In the genomic region with DNA sequence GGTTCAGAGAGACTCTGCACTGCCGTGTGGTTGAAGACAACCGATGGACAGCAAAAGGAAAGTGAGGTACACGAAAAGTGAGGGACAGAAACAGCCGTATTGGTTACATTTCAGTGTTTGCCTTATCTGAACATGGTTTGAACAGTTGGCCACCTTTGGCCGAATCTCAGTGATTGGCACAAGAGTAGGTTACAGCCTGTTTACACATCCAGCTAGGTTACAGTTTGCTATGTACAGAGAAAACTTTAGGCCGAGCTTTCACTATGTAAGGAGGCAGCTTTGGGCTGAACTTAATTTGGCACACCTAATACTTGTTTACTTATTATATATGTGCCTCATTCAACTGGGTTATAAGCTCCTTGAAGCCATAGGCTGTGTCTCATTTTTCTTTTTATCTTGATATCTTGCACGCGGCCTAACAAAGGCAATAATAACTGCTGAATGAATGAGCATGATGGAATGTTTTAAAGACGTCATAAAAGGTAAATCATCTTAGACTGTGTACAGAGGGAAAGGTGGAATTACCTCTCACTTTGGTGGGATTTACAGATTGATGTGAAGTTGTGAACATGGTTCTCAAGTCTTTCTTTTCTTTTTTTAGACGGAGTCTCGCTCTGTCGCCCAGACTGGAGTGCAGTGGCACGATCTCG, we compare ENCODE assay signal across 20 cellular contexts. TPM values are rescaled to one million over a fixed set of nuclear protein-coding genes. Genes with fewer than 3 reads are reported as not detected.
DNase-seq lines count a peak whose midpoint lies in the region; ATAC-seq and TF ChIP-seq lines count a peak whose summit lies in the region.
"Had no signal": no experiment of that assay in that cellular context is flagged by ENCODE, and none has a peak within 500 bp of the region (broad histone marks: within the 10 kb centered on the region; RNA-seq: fewer than 3 reads in every experiment).

No MANE protein-coding gene starts in this region.

- H3K4me3 Mint-ChIP-seq in HFFc6 (no peak overlapping the region; the same call in 1 of the 2 replicates), mesothelial cell of epicardium (no peak overlapping the region)
- H3K4me3 Mint-ChIP-seq: CD4-positive, alpha-beta T cell had no signal

- no peak for TF ChIP-seq POLR2A in right lobe of liver (IDR thresholded peaks at IDR 0.05)

- no peak for TF ChIP-seq CTCF in 22Rv1 (IDR thresholded peaks at IDR 0.05)
- TF ChIP-seq CTCF in HFFc6 (IDR thresholded peaks at IDR 0.05): no peak
- no peak for TF ChIP-seq CTCF in VCaP (conservative IDR thresholded peaks at IDR 0.05)
- no peak for TF ChIP-seq CTCF in right lobe of liver (IDR thresholded peaks at IDR 0.05)
- no peak for TF ChIP-seq CTCF in mesothelial cell of epicardium (IDR thresholded peaks at IDR 0.05; ENCODE audit: unreplicated experiment)

- peaks cover 71% of the 10 kb centered on the region for H3K4me1 Mint-ChIP-seq in HFFc6 (ENCODE audit: low read depth)
- peaks cover 12% of the 10 kb centered on the region for H3K4me1 Mint-ChIP-seq in mesothelial cell of epicardium

- H3K9me3 ChIP-seq in right lobe of liver: no peaks in the 10 kb centered on the region
- H3K9me3 ChIP-seq: SK-N-SH had no signal

- no peak overlapping the region for H3K4me3 ChIP-seq in right lobe of liver
- H3K4me3 ChIP-seq: PC-9 had no signal

- H3K27ac ChIP-seq in 22Rv1 (peak overlapping the region; percentile 46), VCaP (peak overlapping the region; percentile 58), right lobe of liver (peak overlapping the region; percentile 13 to 72 (median 68))
- H3K27ac ChIP-seq: HL-60, PC-9 had no signal

- no peaks in the 10 kb centered on the region for H3K9me3 Mint-ChIP-seq in HFFc6
- H3K9me3 Mint-ChIP-seq in mesothelial cell of epicardium: no peaks in the 10 kb centered on the region
- H3K9me3 Mint-ChIP-seq: CD4-positive, alpha-beta T cell had no signal

- H3K27ac Mint-ChIP-seq in HFFc6 (peak overlapping the region; percentile 98), mesothelial cell of epicardium (no peak overlapping the region)
- H3K27ac Mint-ChIP-seq: CD4-positive, alpha-beta T cell had no signal

- peaks cover 0 to 16% (median 0%) of the 10 kb centered on the region in 4 donors for H3K4me1 ChIP-seq in right lobe of liver

- H3K36me3 Mint-ChIP-seq in HFFc6 (ENCODE audit: low read depth) (no peaks in the 10 kb centered on the region; the same call in 1 of the 2 replicates), mesothelial cell of epicardium (peaks cover 7% of the 10 kb centered on the region)

- peak; percentile 95 to 97 (median 96) for ATAC-seq in right lobe of liver

- 23% methylated on average over 9 of the region's 14 CpGs for WGBS in right lobe of liver (ENCODE audit: insufficient coverage, low coverage, low lambda C conversion rate, missing lambda C conversion rate)

- no peaks in the 10 kb centered on the region for H3K36me3 ChIP-seq in right lobe of liver

- intact Hi-C loops in right lobe of liver (cut with DNase I): no loop called here

- peak; percentile 32 for DNase-seq in HFFc6
- peak; percentile 27 to 84 (median 64) for DNase-seq in right lobe of liver
- no peak for DNase-seq in mesothelial cell of epicardium (ENCODE audit: low spot score in 2 of 2, unreplicated experiment in 2 of 2)
- no peak for DNase-seq in NCI-H774 (lab: John Stamatoyannopoulos, UW)
- no peak for DNase-seq in stimulated activated CD8-positive, alpha-beta memory T cell treated with anti-CD3 and anti-CD28 coated beads, Interleukin-4, amount 100 ng/mL, for 48 hours
- no peak for DNase-seq in HCEC 1CT
- DNase-seq: CD4-positive, alpha-beta T cell; DMS79 treated with DMSO at 0.1 percent for 48 hours; GF-D8; GOT3; Kasumi-1; NCI-H146; NCI-H2081 treated with DMSO at 0.1 percent for 48 hours; NCI-H345; NCI-H526 treated with DMSO at 0.1 percent for 48 hours; PC-9; SK-N-SH had no signal

- no peaks in the 10 kb centered on the region for H3K27me3 ChIP-seq in right lobe of liver

- H3K27me3 Mint-ChIP-seq in HFFc6 (ENCODE audit: insufficient read depth) (peaks cover 5% of the 10 kb centered on the region; the same call in 1 of the 2 replicates), mesothelial cell of epicardium (ENCODE audit: low read depth) (peaks cover 15% of the 10 kb centered on the region)

RNA-seq across cellular contexts. Expression of gene GREM1, which starts 17.2 kb away (rescaled TPM):
- 1,000 to 10,000 TPM; 2,146 to 4,099 (median 3,549) TPM for total RNA-seq in HFFc6 (2021; fragmentation: NEBNext Ultra II Directional; extraction: Animal tissue kit (Norgen Biotek cat#: 25700))
- 1 to 10 TPM in 2 of 6 experiments, under 1 TPM in 3, not detected in 1; 0.16 to 2.4 (median 0.37) TPM for total RNA-seq in right lobe of liver
- total RNA-seq in mesothelial cell of epicardium: 1.3 to 2.2 TPM (median 2.1 TPM) in 3 replicates
- total RNA-seq: CD4-positive, alpha-beta T cell had no signal

RNA-seq across cellular contexts. Expression of gene SCG5, which starts 59.1 kb away (rescaled TPM):
- total RNA-seq in HFFc6 (2021; fragmentation: NEBNext Ultra II Directional; extraction: Animal tissue kit (Norgen Biotek cat#: 25700)): 1 to 10 TPM; 2.6 to 5.5 (median 3.5) TPM
- total RNA-seq in right lobe of liver (10 to 100 TPM in 2 of 6 experiments, 1 to 10 TPM in 4; 2.6 to 18.3 (median 4.4) TPM), mesothelial cell of epicardium (53.7 to 55.4 TPM (median 54.2 TPM) in 3 replicates)
- total RNA-seq: CD4-positive, alpha-beta T cell had no signal

Comparison
In these comparisons a context has a peak if more than half of its experiments do, and no peak if none do; other contexts are left out.
1. DNase-seq: peak in HFFc6 (single experiment) and right lobe of liver (3 of 3); none in mesothelial cell of epicardium (0 of 2), NCI-H774 (single experiment), stimulated activated CD8-positive, alpha-beta memory T cell treated with anti-CD3 and anti-CD28 coated beads, Interleukin-4, amount 100 ng/mL, for 48 hours (single experiment) and HCEC 1CT (single experiment).
2. RNA of gene GREM1, which starts 17.2 kb away (total RNA-seq): 2,146 to 4,099 TPM in HFFc6; 1.3 to 2.2 TPM in mesothelial cell of epicardium and 0.16 to 2.4 TPM in right lobe of liver; every median in the first group is over 100 times any median in the second.
3. Peak in every context shown above with its lines, with median percentiles within 50 percentile points of each other: H3K27ac ChIP-seq.